9 cellular contexts compared by ENCODE assay signal in genomic region chr4:99723555-99724450, GRCh38.
A peak's percentile ranks its signal among the peaks of the same experiment; 100 is the strongest.
DNase-seq lines count a peak whose midpoint lies in the region; ATAC-seq and TF ChIP-seq lines count a peak whose summit lies in the region.
"Had no signal": no experiment of that assay in that cellular context is flagged by ENCODE, and none has a peak within 500 bp of the region (broad histone marks: within the 10 kb centered on the region; RNA-seq: fewer than 3 reads in every experiment).

No MANE protein-coding gene starts in this region.

- no peak overlapping the region for H3K4me2 ChIP-seq in H9 (ENCODE audit: insufficient read depth, insufficient read length, low read length)
- H3K4me2 ChIP-seq: KMS-11 had no signal

- H3K4ac ChIP-seq in H9 (ENCODE audit: low read depth, low read length): no peak overlapping the region

- H3K4me3 ChIP-seq in Peyer's patch (no peak overlapping the region), fibroblast of the aortic adventitia (ENCODE audit: low read depth, low read length) (no peak overlapping the region)
- H3K4me3 ChIP-seq in CD4-positive, alpha-beta memory T cell (ENCODE audit: low read length in 2 of 2): no peak overlapping the region

- no peak overlapping the region for H3K9ac ChIP-seq in H9 (ENCODE audit: extremely low read depth, insufficient read length, low read length)
- H3K9ac ChIP-seq: KMS-11 had no signal

- H3T11ph ChIP-seq in H9 (ENCODE audit: low read length): no peak overlapping the region

- H4K91ac ChIP-seq in H9 (ENCODE audit: insufficient read length, low read depth, low read length): no peak overlapping the region

- H3K4me1 Mint-ChIP-seq in H9 (peaks cover 24 to 30% of the 10 kb centered on the region in 2 experiments), glutamatergic neuron (ENCODE audit: low read depth, unreplicated experiment) (peaks cover 7% of the 10 kb centered on the region)
- H3K4me1 Mint-ChIP-seq in CD4-positive, alpha-beta memory T cell: peaks cover 0 to 2% (median 0%) of the 10 kb centered on the region in 4 donors

- H4K5ac ChIP-seq in H9 (ENCODE audit: insufficient read length, low read depth, low read length): no peak overlapping the region

- no peak overlapping the region for H2BK20ac ChIP-seq in H9 (ENCODE audit: low read depth, low read length, poor library complexity, severe bottlenecking)

- DNase-seq in H9 (peak; percentile 31), Peyer's patch (peak in 2 of 3 donors; percentile 76 to 85), fibroblast of the aortic adventitia (ENCODE audit: low read depth) (peak; percentile 90), omental fat pad (ENCODE audit: low spot score) (no peak), SIG-M5 treated with dmso at 0.1 percent for 504 hours (lab: John Stamatoyannopoulos, UW; ENCODE audit: unreplicated experiment) (no peak), glutamatergic neuron (no peak), OCI-M2 (lab: John Stamatoyannopoulos, UW; ENCODE audit: unreplicated experiment) (no peak)
- DNase-seq in CD4-positive, alpha-beta memory T cell: no peak

- H3K27ac ChIP-seq in H9 (ENCODE audit: insufficient read length, low read depth, low read length) (no peak overlapping the region), Peyer's patch (peak overlapping the region in 3 of 4 donors; percentile 28 to 70 (median 60))
- no peak overlapping the region for H3K27ac ChIP-seq in CD4-positive, alpha-beta memory T cell (ENCODE audit: low read depth, low read length)
- H3K27ac ChIP-seq: KMS-11 had no signal

- no peak overlapping the region for H3K56ac ChIP-seq in H9 (ENCODE audit: insufficient read length, low read depth, low read length)

- no peak overlapping the region for H3K27ac Mint-ChIP-seq in H9
- H3K27ac Mint-ChIP-seq in glutamatergic neuron (ENCODE audit: unreplicated experiment): no peak overlapping the region
- no peak overlapping the region for H3K27ac Mint-ChIP-seq in CD4-positive, alpha-beta memory T cell

- no peaks in the 10 kb centered on the region for H4K20me1 ChIP-seq in H9 (ENCODE audit: control insufficient read depth, insufficient read depth, insufficient read length)

- H3K4me1 ChIP-seq in H9 (ENCODE audit: insufficient read depth, low read length) (peaks cover 4% of the 10 kb centered on the region; the same call in 1 of the 2 replicates), Peyer's patch (peaks cover 0 to 19% (median 3%) of the 10 kb centered on the region in 4 donors)
- H3K4me1 ChIP-seq in CD4-positive, alpha-beta memory T cell (ENCODE audit: insufficient read depth, low read length): no peaks in the 10 kb centered on the region

- H2BK15ac ChIP-seq in H9 (ENCODE audit: low read depth, low read length): no peak overlapping the region

- H3K9me3 ChIP-seq in H9 (ENCODE audit: control insufficient read depth, low read depth, low read length): no peaks in the 10 kb centered on the region
- no peaks in the 10 kb centered on the region for H3K9me3 ChIP-seq in Peyer's patch
- H3K9me3 ChIP-seq in CD4-positive, alpha-beta memory T cell (ENCODE audit: control insufficient read depth in 1 of 2, low read length in 2 of 2): no peaks in the 10 kb centered on the region

- H3K36me3 ChIP-seq in Peyer's patch: no peaks in the 10 kb centered on the region
- H3K36me3 ChIP-seq in CD4-positive, alpha-beta memory T cell (ENCODE audit: insufficient read depth, low read length): no peaks in the 10 kb centered on the region

- POLR2A ChIA-PET in CD4-positive, alpha-beta memory T cell (lab: Charles Lee; ENCODE audit: partially characterized antibody): no interaction called here

- H3K36me3 Mint-ChIP-seq in H9 (ENCODE audit: insufficient read depth in 1 of 3, low read depth in 3 of 3) (peaks cover 0 to 4% (median 0%) of the 10 kb centered on the region in 3 experiments; a peak in 2 of 7 replicates), glutamatergic neuron (ENCODE audit: unreplicated experiment) (no peaks in the 10 kb centered on the region)
- no peaks in the 10 kb centered on the region for H3K36me3 Mint-ChIP-seq in CD4-positive, alpha-beta memory T cell

- TF ChIP-seq CTCF in H9 (conservative IDR thresholded peaks at IDR 0.05) (no peak), Peyer's patch (IDR thresholded peaks at IDR 0.05) (no peak), fibroblast of the aortic adventitia (IDR thresholded peaks at IDR 0.05; ENCODE audit: insufficient read depth, low read length) (peak; percentile 25), omental fat pad (IDR thresholded peaks at IDR 0.05) (no peak), glutamatergic neuron (IDR thresholded peaks at IDR 0.05; ENCODE audit: partially characterized antibody, unreplicated experiment) (no peak)

- no CpG with 5 or more reads among the region's 4 CpGs for WGBS in H9 (ENCODE audit: extremely low coverage, insufficient read length, low lambda C conversion rate)

- H2BK12ac ChIP-seq in H9 (ENCODE audit: insufficient read length, low read depth, low read length): no peak overlapping the region

- H3K23me2 ChIP-seq in H9 (ENCODE audit: insufficient read length, low read depth, low read length, poor library complexity, severe bottlenecking): no peaks in the 10 kb centered on the region

- no peaks in the 10 kb centered on the region for H3K79me1 ChIP-seq in H9 (ENCODE audit: insufficient read depth, low read depth, low read length, poor library complexity, severe bottlenecking)

- no peak overlapping the region for H3K18ac ChIP-seq in H9 (ENCODE audit: insufficient read length, low read depth, low read length)

- H3K4me3 Mint-ChIP-seq in H9 (no peak overlapping the region), glutamatergic neuron (ENCODE audit: unreplicated experiment) (no peak overlapping the region)
- H3K4me3 Mint-ChIP-seq in CD4-positive, alpha-beta memory T cell: no peak overlapping the region

- peaks cover 9 to 13% of the 10 kb centered on the region in 2 experiments; a peak in 4 of 5 replicates for H3K9me3 Mint-ChIP-seq in H9
- no peaks in the 10 kb centered on the region for H3K9me3 Mint-ChIP-seq in glutamatergic neuron (ENCODE audit: unreplicated experiment)
- peaks cover 0 to 4% (median 0%) of the 10 kb centered on the region in 8 donors for H3K9me3 Mint-ChIP-seq in CD4-positive, alpha-beta memory T cell

- no peaks in the 10 kb centered on the region for H3K79me2 ChIP-seq in H9 (ENCODE audit: insufficient read depth, low read length)

- intact Hi-C loops in CD4-positive, alpha-beta memory T cell (cut with micrococcal nuclease): no loop called here

- CTCF ChIA-PET in CD4-positive, alpha-beta memory T cell (lab: Charles Lee; ENCODE audit: partially characterized antibody): no interaction called here

- ATAC-seq in omental fat pad (ENCODE audit: low FRiP score): peak; percentile 96

- H2AK5ac ChIP-seq in H9 (ENCODE audit: insufficient read length, low read length): no peak overlapping the region

- no peak for TF ChIP-seq POLR2A in Peyer's patch (IDR thresholded peaks at IDR 0.05)

- H3K27me3 Mint-ChIP-seq in H9 (ENCODE audit: low read depth) (no peaks in the 10 kb centered on the region), glutamatergic neuron (ENCODE audit: unreplicated experiment) (no peaks in the 10 kb centered on the region)
- peaks cover 4 to 13% of the 10 kb centered on the region in 2 donors for H3K27me3 Mint-ChIP-seq in CD4-positive, alpha-beta memory T cell

- no peak overlapping the region for H3K14ac ChIP-seq in H9 (ENCODE audit: insufficient read depth, low read length)

- H3K27me3 ChIP-seq in H9 (ENCODE audit: insufficient read depth, low read length) (no peaks in the 10 kb centered on the region), Peyer's patch (no peaks in the 10 kb centered on the region)
- no peaks in the 10 kb centered on the region for H3K27me3 ChIP-seq in CD4-positive, alpha-beta memory T cell (ENCODE audit: insufficient read depth, low read length)

- no peak overlapping the region for H3K23ac ChIP-seq in H9 (ENCODE audit: insufficient read length, low read depth, low read length)

- H4K8ac ChIP-seq in H9 (replicated peaks; ENCODE audit: insufficient read length, low read depth, low read length): no peak overlapping the region

- H2BK120ac ChIP-seq in H9 (ENCODE audit: low read depth, low read length, poor library complexity, severe bottlenecking): no peak overlapping the region

- H2AFZ ChIP-seq in H9 (ENCODE audit: low read length): no peak overlapping the region

- H2BK5ac ChIP-seq in H9 (ENCODE audit: insufficient read length, low read length): no peak overlapping the region

Comparison
In these comparisons a context has a peak if more than half of its experiments do, and no peak if none do; other contexts are left out.
1. DNase-seq: peak in H9 (single experiment), Peyer's patch (2 of 3) and fibroblast of the aortic adventitia (single experiment); none in omental fat pad (single experiment), SIG-M5 treated with dmso at 0.1 percent for 504 hours (single experiment), glutamatergic neuron (single experiment), OCI-M2 (single experiment) and CD4-positive, alpha-beta memory T cell (0 of 5).
2. H3K27ac ChIP-seq: peak in Peyer's patch (3 of 4); none in H9 (single experiment) and CD4-positive, alpha-beta memory T cell (single experiment).